ENCODE assay signal across 8 cellular contexts in the genomic region with DNA sequence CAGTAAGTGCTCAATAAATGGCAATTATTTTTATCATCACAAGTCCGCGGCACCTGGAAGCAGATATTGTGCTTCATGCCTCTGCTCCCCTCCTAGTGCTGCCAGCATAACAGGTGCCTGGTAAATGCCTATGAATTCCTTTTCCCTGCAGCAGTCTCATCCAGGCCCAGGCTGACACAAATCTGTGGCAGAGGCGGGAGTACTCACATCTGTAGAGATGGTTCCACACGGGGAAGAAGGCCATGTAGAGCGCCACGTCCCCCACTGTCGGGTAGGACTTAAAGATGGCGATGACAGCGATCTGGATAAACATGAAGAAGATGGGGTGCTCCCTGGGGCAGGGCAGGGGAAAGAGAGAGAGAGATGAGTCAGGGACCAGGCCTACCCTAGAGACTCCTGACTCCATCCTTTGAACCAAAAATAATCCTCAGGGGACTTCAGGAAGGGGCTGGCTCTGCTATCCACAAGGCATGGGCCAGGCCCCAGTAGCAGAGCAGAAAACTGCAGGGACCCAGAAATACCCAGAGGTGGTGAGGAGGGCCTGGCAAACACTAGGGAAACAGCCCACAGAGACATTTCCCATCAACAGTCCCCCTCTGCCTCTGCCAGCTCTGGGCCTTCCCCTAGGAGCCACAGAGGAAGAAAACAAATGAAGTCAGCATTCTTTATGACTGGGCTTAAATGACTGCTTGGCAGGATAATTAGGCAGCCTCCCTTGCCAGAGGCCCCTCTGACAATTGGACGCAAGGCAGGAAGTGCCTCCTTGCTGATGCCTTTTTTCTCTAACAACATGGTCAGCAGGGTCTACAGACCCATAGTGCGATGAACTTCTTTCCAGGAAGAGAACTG. TPM values are rescaled to one million over a fixed set of nuclear protein-coding genes. Genes with fewer than 3 reads are reported as not detected.
DNase-seq lines count a peak whose midpoint lies in the region; TF ChIP-seq lines count a peak whose summit lies in the region.

No MANE protein-coding gene starts in this region.

- peak overlapping the region; percentile 56 for H3K27ac Mint-ChIP-seq in osteocyte (ENCODE audit: unreplicated experiment)

- H3K36me3 ChIP-seq in Peyer's patch (peaks cover 0 to 4% (median 0%) of the 10 kb centered on the region in 3 donors), esophagus muscularis mucosa (peaks cover 0 to 51% (median 20%) of the 10 kb centered on the region in 4 donors)

- TF ChIP-seq CTCF in GM13976 (IDR thresholded peaks at IDR 0.05; ENCODE audit: borderline replicate concordance, control extremely low read depth, extremely low read depth, insufficient read depth, missing control alignments), result no peak
- no peak for TF ChIP-seq CTCF in Peyer's patch (IDR thresholded peaks at IDR 0.05)
- TF ChIP-seq CTCF in esophagus muscularis mucosa (IDR thresholded peaks at IDR 0.05), result no peak
- TF ChIP-seq CTCF in osteocyte (IDR thresholded peaks at IDR 0.05), result no peak

- WGBS in esophagus muscularis mucosa, result 86% methylated on average over 11 of the region's 11 CpGs

- no peaks in the 10 kb centered on the region for H3K27me3 Mint-ChIP-seq in osteocyte (ENCODE audit: unreplicated experiment)

- peak overlapping the region; percentile 8 to 32 (median 25) for H3K27ac ChIP-seq in Peyer's patch
- H3K27ac ChIP-seq in esophagus muscularis mucosa (replicated peaks in 1 of 4), result peak overlapping the region; percentile 50 to 65 (median 64)

- H3K4me1 ChIP-seq in Peyer's patch (peaks cover 0 to 25% (median 2%) of the 10 kb centered on the region in 4 donors), esophagus muscularis mucosa (peaks cover 22 to 43% (median 32%) of the 10 kb centered on the region in 4 donors)

- in situ Hi-C loops in GM13976 (cut with MboI; ENCODE audit: low sequenced_read_pairs, unreplicated experiment), result no loop called here

- TF ChIP-seq POLR2A in Peyer's patch (IDR thresholded peaks at IDR 0.05), result no peak
- TF ChIP-seq POLR2A in esophagus muscularis mucosa (IDR thresholded peaks at IDR 0.05; ENCODE audit: low read depth), result no peak
- TF ChIP-seq POLR2A in erythroblast (IDR thresholded peaks at IDR 0.05; ENCODE audit: low read length), result no peak

- H3K9me3 ChIP-seq in Peyer's patch (peaks cover 0 to 5% (median 0%) of the 10 kb centered on the region in 4 donors), esophagus muscularis mucosa (no peaks in the 10 kb centered on the region)

- peak; percentile 39 for DNase-seq in GM13976 (ENCODE audit: low spot score)
- DNase-seq in Peyer's patch, result no peak
- DNase-seq in esophagus muscularis mucosa (ENCODE audit: extremely low spot score), result peak; percentile 85
- DNase-seq in osteocyte (ENCODE audit: extremely low spot score, unreplicated experiment), result peak; percentile 66
- DNase-seq in SK-N-DZ (ENCODE audit: low spot score), result no peak
- no peak for DNase-seq in erythroblast (lab: John Stamatoyannopoulos, UW)
- no peak for DNase-seq in posterior vena cava (ENCODE audit: low spot score)
- no peak for DNase-seq in SKM-1 treated with dmso at 0.1 percent for 144 hours (lab: John Stamatoyannopoulos, UW; ENCODE audit: unreplicated experiment)

- no peaks in the 10 kb centered on the region for H3K9me3 Mint-ChIP-seq in osteocyte (ENCODE audit: unreplicated experiment)

- TF ChIP-seq EP300 in esophagus muscularis mucosa (IDR thresholded peaks at IDR 0.05), result no peak

- intact Hi-C loops in esophagus muscularis mucosa (cut with DNase I) (no loop called here), posterior vena cava (cut with DNase I) (no loop called here)

- no peaks in the 10 kb centered on the region for H3K27me3 ChIP-seq in Peyer's patch
- H3K27me3 ChIP-seq in esophagus muscularis mucosa, result no peaks in the 10 kb centered on the region

- peaks cover 17% of the 10 kb centered on the region for H3K4me1 Mint-ChIP-seq in osteocyte (ENCODE audit: unreplicated experiment)

- H3K36me3 Mint-ChIP-seq in osteocyte (ENCODE audit: unreplicated experiment), result no peaks in the 10 kb centered on the region

- H3K4me3 ChIP-seq in Peyer's patch (no peak overlapping the region), esophagus muscularis mucosa (no peak overlapping the region)

- no peak overlapping the region for H3K4me3 Mint-ChIP-seq in osteocyte (ENCODE audit: unreplicated experiment)

RNA-seq across cellular contexts. Expression of gene MAP1LC3A, which starts 23.0 kb away (rescaled TPM):
- total RNA-seq in Peyer's patch, result 10 to 100 TPM; 32.6 to 82.1 (median 68.6) TPM
- total RNA-seq in esophagus muscularis mucosa, result 100 to 1,000 TPM in 3 of 4 donors, 10 to 100 TPM in 1; 83.9 to 152 (median 111) TPM
- 60.5 and 67.2 TPM in 2 replicates for total RNA-seq in osteocyte
- polyA plus RNA-seq in SK-N-DZ (2014; cell fraction: cytosol; rRNA removed), result 4.6 and 8.0 TPM in 2 replicates
- 5.8 and 7.6 TPM in 2 replicates for polyA plus RNA-seq in SK-N-DZ (2014; cell fraction: nucleus; rRNA removed)
- total RNA-seq in posterior vena cava, result 10 to 100 TPM; 36.1 to 48.1 TPM

Comparison
In these comparisons a context has a peak if more than half of its experiments do, and no peak if none do; other contexts are left out.
1. DNase-seq: peak in GM13976 (single experiment), esophagus muscularis mucosa (single experiment) and osteocyte (single experiment); none in Peyer's patch (0 of 3), SK-N-DZ (single experiment), erythroblast (0 of 2), posterior vena cava (single experiment) and SKM-1 treated with dmso at 0.1 percent for 144 hours (single experiment).